ENCODE assay signal across 26 cellular contexts in genomic region chr3:45555666-45556065, GRCh38.
"Had no signal": no experiment of that assay in that cellular context is flagged by ENCODE, and none has a peak within 500 bp of the region (broad histone marks: within the 10 kb centered on the region; RNA-seq: fewer than 3 reads in every experiment).

No MANE protein-coding gene starts in this region.

- H3K27ac Mint-ChIP-seq: activated B cell treated with CpG ODN at 0.5 μM for 24 hours; activated CD4-positive, alpha-beta T cell treated with anti-CD3 and anti-CD28 coated beads, Interleukin-2, amount 10 ng/mL, durations not matched to agents 24 days and 14 days; activated naive CD4-positive, alpha-beta T cell treated with anti-CD3 and anti-CD28 coated beads for 36 hours; activated naive CD8-positive, alpha-beta T cell treated with anti-CD3 and anti-CD28 coated beads for 36 hours; activated T-helper 17 cell treated with anti-CD3 and anti-CD28 coated beads, Interleukin-2, amount 50 U/mL, for 72 hours; T-cell had no signal

- ATAC-seq: activated T-helper 17 cell treated with anti-CD3 and anti-CD28 coated beads, Interleukin-2, amount 50 U/mL, for 72 hours; K562; T-cell had no signal

- FAIRE-seq: K562, TTC549 had no signal

- H3K4me3 Mint-ChIP-seq: activated B cell treated with CpG ODN at 0.5 μM for 24 hours; activated CD4-positive, alpha-beta T cell treated with anti-CD3 and anti-CD28 coated beads, Interleukin-2, amount 10 ng/mL, durations not matched to agents 24 days and 14 days; activated naive CD4-positive, alpha-beta T cell treated with anti-CD3 and anti-CD28 coated beads for 36 hours; activated naive CD8-positive, alpha-beta T cell treated with anti-CD3 and anti-CD28 coated beads for 36 hours; activated T-helper 17 cell treated with anti-CD3 and anti-CD28 coated beads, Interleukin-2, amount 50 U/mL, for 72 hours; T-cell had no signal

- H3K27ac ChIP-seq: brain microvascular endothelial cell had no signal

- H3K36me3 Mint-ChIP-seq: activated naive CD8-positive, alpha-beta T cell treated with anti-CD3 and anti-CD28 coated beads for 36 hours; T-cell had no signal

- H3K27me3 ChIP-seq: brain microvascular endothelial cell had no signal

- DNase-seq: activated B cell treated with CpG ODN at 0.5 μM for 24 hours; activated CD4-positive, alpha-beta T cell treated with anti-CD3 and anti-CD28 coated beads for 1 hour; activated CD4-positive, alpha-beta T cell treated with anti-CD3 and anti-CD28 coated beads, Interleukin-2, amount 10 ng/mL, durations not matched to agents 24 days and 14 days; activated CD4-positive, alpha-beta T cell treated with anti-CD3 and anti-CD28 coated beads, Interleukin-2, amount 50 U/mL, for 48 hours; activated CD8-positive, alpha-beta memory T cell treated with anti-CD3 and anti-CD28 coated beads for 24 hours; activated gamma-delta T cell; activated naive CD4-positive, alpha-beta T cell treated with anti-CD3 and anti-CD28 coated beads for 36 hours; activated naive CD8-positive, alpha-beta T cell treated with anti-CD3 and anti-CD28 coated beads for 36 hours; activated T-cell treated with anti-CD3 and anti-CD28 coated beads, Interleukin-2, amount 50 U/mL, for 48 hours; brain microvascular endothelial cell; caudate nucleus; Karpas-422; MM.1S; NCI-H1105 treated with DMSO at 0.1 percent for 48 hours; NCI-H1436 treated with DMSO at 0.1 percent for 48 hours; NCI-H187; NCI-H2081; NCI-H510A treated with DMSO at 0.1 percent for 48 hours; NK-92 treated with Interleukin-12 subunit alpha and Interleukin-12 subunit beta, amount 100 ng/mL, for 24 hours; SIG-M5; T-cell; T-helper 2 cell; T1000 had no signal

- H3K4me3 ChIP-seq: K562 had no signal

- H3K9me3 Mint-ChIP-seq: activated B cell treated with CpG ODN at 0.5 μM for 24 hours; activated CD4-positive, alpha-beta T cell treated with anti-CD3 and anti-CD28 coated beads, Interleukin-2, amount 10 ng/mL, durations not matched to agents 24 days and 14 days; activated naive CD4-positive, alpha-beta T cell treated with anti-CD3 and anti-CD28 coated beads for 36 hours; activated naive CD8-positive, alpha-beta T cell treated with anti-CD3 and anti-CD28 coated beads for 36 hours; activated T-helper 17 cell treated with anti-CD3 and anti-CD28 coated beads, Interleukin-2, amount 50 U/mL, for 72 hours; T-cell had no signal

- H3K4me1 Mint-ChIP-seq: activated T-helper 17 cell treated with anti-CD3 and anti-CD28 coated beads, Interleukin-2, amount 50 U/mL, for 72 hours had no signal

- H3K27me3 Mint-ChIP-seq: activated B cell treated with CpG ODN at 0.5 μM for 24 hours; activated CD4-positive, alpha-beta T cell treated with anti-CD3 and anti-CD28 coated beads, Interleukin-2, amount 10 ng/mL, durations not matched to agents 24 days and 14 days; activated naive CD8-positive, alpha-beta T cell treated with anti-CD3 and anti-CD28 coated beads for 36 hours; activated T-helper 17 cell treated with anti-CD3 and anti-CD28 coated beads, Interleukin-2, amount 50 U/mL, for 72 hours; T-cell had no signal

- H3K36me3 ChIP-seq: brain microvascular endothelial cell had no signal
